1 cellular context compared by ENCODE assay signal in genomic region chr3:153830552-153830951, GRCh38.
TF ChIP-seq lines count a peak whose summit lies in the region.

No MANE protein-coding gene starts in this region.

TF ChIP-seq in SK-N-SH treated with all-trans-retinoic acid at 6 μM for 48 hours, 23 proteins besides CTCF, POLR2A, EP300 and RAD21 (continued from another document):
- TF ChIP-seq CSRNP3 (CRISPR knock-in tag; IDR thresholded peaks at IDR 0.05): no peak
- TF ChIP-seq BACH2 (CRISPR knock-in tag; IDR thresholded peaks at IDR 0.05; ENCODE audit: borderline replicate concordance): no peak
- TF ChIP-seq, protein P1, sequence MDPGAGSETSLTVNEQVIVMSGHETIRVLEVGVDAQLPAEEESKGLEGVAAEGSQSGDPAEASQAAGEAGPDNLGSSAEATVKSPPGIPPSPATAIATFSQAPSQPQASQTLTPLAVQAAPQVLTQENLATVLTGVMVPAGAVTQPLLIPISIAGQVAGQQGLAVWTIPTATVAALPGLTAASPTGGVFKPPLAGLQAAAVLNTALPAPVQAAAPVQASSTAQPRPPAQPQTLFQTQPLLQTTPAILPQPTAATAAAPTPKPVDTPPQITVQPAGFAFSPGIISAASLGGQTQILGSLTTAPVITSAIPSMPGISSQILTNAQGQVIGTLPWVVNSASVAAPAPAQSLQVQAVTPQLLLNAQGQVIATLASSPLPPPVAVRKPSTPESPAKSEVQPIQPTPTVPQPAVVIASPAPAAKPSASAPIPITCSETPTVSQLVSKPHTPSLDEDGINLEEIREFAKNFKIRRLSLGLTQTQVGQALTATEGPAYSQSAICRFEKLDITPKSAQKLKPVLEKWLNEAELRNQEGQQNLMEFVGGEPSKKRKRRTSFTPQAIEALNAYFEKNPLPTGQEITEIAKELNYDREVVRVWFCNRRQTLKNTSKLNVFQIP (CRISPR knock-in tag; IDR thresholded peaks at IDR 0.05; ENCODE audit: borderline replicate concordance, low read depth): no peak
TF ChIP-seq in SK-N-SH treated with all-trans-retinoic acid at 6 μM for 48 hours: peak in this region for 0.
